ENCODE assay signal across 1 cellular context in genomic region chr19:4582980-4583842, GRCh38.
TF ChIP-seq lines count a peak whose summit lies in the region.

No MANE protein-coding gene starts in this region.

TF ChIP-seq in K562, 482 proteins besides CTCF, POLR2A, EP300 and RAD21 (continued from another document):
- TF ChIP-seq ZNF280B (CRISPR knock-in tag; IDR thresholded peaks at IDR 0.05) (no peak), RBM25 (IDR thresholded peaks at IDR 0.05; ENCODE audit: low read depth, low read length, severe bottlenecking) (peak; percentile 24), TCF15 (CRISPR knock-in tag; IDR thresholded peaks at IDR 0.05) (no peak)
